Comparison of ENCODE assay signal across 14 cellular contexts in genomic region chr2:43481927-43482542, GRCh38.
DNase-seq lines count a peak whose midpoint lies in the region; ATAC-seq and TF ChIP-seq lines count a peak whose summit lies in the region.
"Had no signal": no experiment of that assay in that cellular context is flagged by ENCODE, and none has a peak within 500 bp of the region (broad histone marks: within the 10 kb centered on the region; RNA-seq: fewer than 3 reads in every experiment).

No MANE protein-coding gene starts in this region.

- H3K4me1 Mint-ChIP-seq in stimulated activated memory B cell treated with anti-CD40 and anti-IgM and Interleukin-4, amounts not matched to agents 10 μg/mL and 1 μg/mL and 100 μg/mL, for 72 hours, result peaks cover 25% of the 10 kb centered on the region

- CTCF ChIA-PET in A673 (lab: Charles Lee), result no interaction called here

- TF ChIP-seq CTCF in GM06990 (IDR thresholded peaks at IDR 0.05; ENCODE audit: insufficient read depth, low read length, poor library complexity, severe bottlenecking) (no peak), esophagus muscularis mucosa (IDR thresholded peaks at IDR 0.05) (no peak), A673 (conservative IDR thresholded peaks at IDR 0.05; ENCODE audit: low read depth, low read length) (no peak)

- POLR2A ChIA-PET in A673 (lab: Charles Lee; ENCODE audit: low non-redundant PET), result no interaction called here

- H3K27me3 Mint-ChIP-seq in stimulated activated memory B cell treated with anti-CD40 and anti-IgM and Interleukin-4, amounts not matched to agents 10 μg/mL and 1 μg/mL and 100 μg/mL, for 72 hours, result no peaks in the 10 kb centered on the region
- H3K27me3 Mint-ChIP-seq: naive thymus-derived CD8-positive, alpha-beta T cell had no signal

- DNase-seq in GM06990 (ENCODE audit: extremely low read depth, insufficient read length) (peak; percentile 56), esophagus muscularis mucosa (ENCODE audit: extremely low spot score) (no peak), GF-D8 (lab: John Stamatoyannopoulos, UW) (no peak), A673 (ENCODE audit: low spot score) (no peak)
- DNase-seq: body of pancreas; dorsolateral prefrontal cortex; hypothalamus; naive thymus-derived CD8-positive, alpha-beta T cell; stimulated activated CD4-positive, alpha-beta T cell treated with anti-CD3 and anti-CD28 coated beads, Interleukin-4, amount 100 ng/mL, for 24 hours had no signal

- BruUV-seq in A673 (replicated peaks; lab: Mats Ljungman, UMichigan), result no TSS peak

- peaks cover 19% of the 10 kb centered on the region for H3K36me3 Mint-ChIP-seq in stimulated activated memory B cell treated with anti-CD40 and anti-IgM and Interleukin-4, amounts not matched to agents 10 μg/mL and 1 μg/mL and 100 μg/mL, for 72 hours

- WGBS in esophagus muscularis mucosa, result 86% methylated on average over 4 of the region's 4 CpGs

- peak overlapping the region; percentile 70 for H3K27ac Mint-ChIP-seq in stimulated activated memory B cell treated with anti-CD40 and anti-IgM and Interleukin-4, amounts not matched to agents 10 μg/mL and 1 μg/mL and 100 μg/mL, for 72 hours

- H3K4me1 ChIP-seq in esophagus muscularis mucosa (peaks cover 22 to 45% (median 36%) of the 10 kb centered on the region in 4 donors), A673 (ENCODE audit: insufficient read depth, low read length, poor library complexity, severe bottlenecking) (no peaks in the 10 kb centered on the region)

- no peak overlapping the region; the same call in 1 of the 2 replicates for H3K4me3 ChIP-seq in GM06990 (replicated peaks; ENCODE audit: low read depth, low read length)
- H3K4me3 ChIP-seq in esophagus muscularis mucosa, result no peak overlapping the region
- no peak overlapping the region for H3K4me3 ChIP-seq in A673 (ENCODE audit: low read depth, low read length, poor library complexity, severe bottlenecking)
- H3K4me3 ChIP-seq: body of pancreas, dorsolateral prefrontal cortex, SK-N-MC had no signal

- no peaks in the 10 kb centered on the region for H3K27me3 ChIP-seq in GM06990 (replicated peaks; ENCODE audit: control insufficient read depth, insufficient read depth, low read length)
- no peaks in the 10 kb centered on the region for H3K27me3 ChIP-seq in esophagus muscularis mucosa
- no peaks in the 10 kb centered on the region for H3K27me3 ChIP-seq in A673 (replicated peaks; ENCODE audit: insufficient read depth, low read depth, low read length, poor library complexity)
- H3K27me3 ChIP-seq: body of pancreas, dorsolateral prefrontal cortex had no signal

- no peak for TF ChIP-seq EP300 in esophagus muscularis mucosa (IDR thresholded peaks at IDR 0.05)

- H3K9me3 ChIP-seq in esophagus muscularis mucosa, result no peaks in the 10 kb centered on the region
- H3K9me3 ChIP-seq in A673 (ENCODE audit: low read depth, low read length, poor library complexity, severe bottlenecking), result no peaks in the 10 kb centered on the region
- H3K9me3 ChIP-seq: body of pancreas had no signal

- H3K27ac ChIP-seq in esophagus muscularis mucosa (replicated peaks in 1 of 4), result peak overlapping the region; percentile 62 to 77 (median 71)
- H3K27ac ChIP-seq in A673 (ENCODE audit: low read depth, low read length, poor library complexity, severe bottlenecking), result no peak overlapping the region
- H3K27ac ChIP-seq: body of pancreas, SK-N-MC had no signal

- no peak for TF ChIP-seq POLR2A in esophagus muscularis mucosa (IDR thresholded peaks at IDR 0.05; ENCODE audit: low read depth)

- H3K4me3 Mint-ChIP-seq in stimulated activated memory B cell treated with anti-CD40 and anti-IgM and Interleukin-4, amounts not matched to agents 10 μg/mL and 1 μg/mL and 100 μg/mL, for 72 hours, result no peak overlapping the region
- H3K4me3 Mint-ChIP-seq: naive thymus-derived CD8-positive, alpha-beta T cell had no signal

- no peaks in the 10 kb centered on the region for H3K9me3 Mint-ChIP-seq in stimulated activated memory B cell treated with anti-CD40 and anti-IgM and Interleukin-4, amounts not matched to agents 10 μg/mL and 1 μg/mL and 100 μg/mL, for 72 hours
- H3K9me3 Mint-ChIP-seq: naive thymus-derived CD8-positive, alpha-beta T cell had no signal

- peak; percentile 39 for ATAC-seq in HG03108 (IDR thresholded peaks at IDR 0.05; ENCODE audit: unreplicated experiment)
- no peak for ATAC-seq in stimulated activated memory B cell treated with anti-CD40 and anti-IgM and Interleukin-4, amounts not matched to agents 10 μg/mL and 1 μg/mL and 100 μg/mL, for 72 hours
- ATAC-seq in GM21576 (IDR thresholded peaks at IDR 0.05; ENCODE audit: unreplicated experiment), result no peak
- no peak for ATAC-seq in HG03439 (IDR thresholded peaks at IDR 0.05; ENCODE audit: unreplicated experiment)
- ATAC-seq: naive thymus-derived CD8-positive, alpha-beta T cell had no signal

- intact Hi-C loops in esophagus muscularis mucosa (cut with DNase I) (loop anchor here (5.0 to 10.0 kb wide), 4 partner anchors 255 to 627 kb away; partner anchors contain the start of gene ZFP36L2), A673 (cut with micrococcal nuclease; ENCODE audit: unreplicated experiment) (loop anchor here (5.0 to 10.0 kb wide), 3 partner anchors 535 to 655 kb away; no protein-coding TSS in a partner anchor)

- no peaks in the 10 kb centered on the region for H3K36me3 ChIP-seq in GM06990 (ENCODE audit: control insufficient read depth, insufficient read depth, low read length)
- H3K36me3 ChIP-seq in esophagus muscularis mucosa, result no peaks in the 10 kb centered on the region
- no peaks in the 10 kb centered on the region for H3K36me3 ChIP-seq in A673 (ENCODE audit: insufficient read depth, low read length, poor library complexity, severe bottlenecking)
